In the genomic region with DNA sequence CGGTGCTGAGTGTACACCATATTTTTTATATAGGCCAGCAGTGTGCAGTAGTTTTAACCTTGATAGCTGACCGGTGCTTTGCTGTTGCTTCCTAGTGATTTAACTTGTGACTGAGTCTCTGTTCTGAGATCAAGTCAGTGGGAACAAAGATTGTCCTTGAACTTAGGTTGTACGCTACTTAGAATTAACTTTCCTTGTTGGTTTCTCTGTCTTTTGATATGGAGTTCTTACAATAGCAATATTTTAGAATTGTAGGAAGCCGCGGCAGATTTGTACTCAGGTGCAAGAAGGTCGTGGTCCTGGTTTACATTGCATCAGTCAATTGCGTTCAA, we compare ENCODE assay signal across 2 cellular contexts.
TF ChIP-seq lines count a peak whose summit lies in the region.

No MANE protein-coding gene starts in this region.

TF ChIP-seq in SK-N-SH, 30 proteins besides CTCF, POLR2A, EP300 and RAD21:
- TF ChIP-seq, protein P1, sequence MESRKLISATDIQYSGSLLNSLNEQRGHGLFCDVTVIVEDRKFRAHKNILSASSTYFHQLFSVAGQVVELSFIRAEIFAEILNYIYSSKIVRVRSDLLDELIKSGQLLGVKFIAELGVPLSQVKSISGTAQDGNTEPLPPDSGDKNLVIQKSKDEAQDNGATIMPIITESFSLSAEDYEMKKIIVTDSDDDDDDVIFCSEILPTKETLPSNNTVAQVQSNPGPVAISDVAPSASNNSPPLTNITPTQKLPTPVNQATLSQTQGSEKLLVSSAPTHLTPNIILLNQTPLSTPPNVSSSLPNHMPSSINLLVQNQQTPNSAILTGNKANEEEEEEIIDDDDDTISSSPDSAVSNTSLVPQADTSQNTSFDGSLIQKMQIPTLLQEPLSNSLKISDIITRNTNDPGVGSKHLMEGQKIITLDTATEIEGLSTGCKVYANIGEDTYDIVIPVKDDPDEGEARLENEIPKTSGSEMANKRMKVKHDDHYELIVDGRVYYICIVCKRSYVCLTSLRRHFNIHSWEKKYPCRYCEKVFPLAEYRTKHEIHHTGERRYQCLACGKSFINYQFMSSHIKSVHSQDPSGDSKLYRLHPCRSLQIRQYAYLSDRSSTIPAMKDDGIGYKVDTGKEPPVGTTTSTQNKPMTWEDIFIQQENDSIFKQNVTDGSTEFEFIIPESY (IDR thresholded peaks at IDR 0.05; ENCODE audit: borderline replicate concordance, low read depth), result no peak
- TF ChIP-seq GATA2 (CRISPR knock-in tag; IDR thresholded peaks at IDR 0.05), result no peak
- TF ChIP-seq MXI1 (IDR thresholded peaks at IDR 0.05; ENCODE audit: low read depth, low read length), result no peak

TF ChIP-seq in SK-N-SH treated with all-trans-retinoic acid at 6 μM for 48 hours, 23 proteins besides CTCF, POLR2A, EP300 and RAD21 (continued from another document):
- TF ChIP-seq, protein P2, sequence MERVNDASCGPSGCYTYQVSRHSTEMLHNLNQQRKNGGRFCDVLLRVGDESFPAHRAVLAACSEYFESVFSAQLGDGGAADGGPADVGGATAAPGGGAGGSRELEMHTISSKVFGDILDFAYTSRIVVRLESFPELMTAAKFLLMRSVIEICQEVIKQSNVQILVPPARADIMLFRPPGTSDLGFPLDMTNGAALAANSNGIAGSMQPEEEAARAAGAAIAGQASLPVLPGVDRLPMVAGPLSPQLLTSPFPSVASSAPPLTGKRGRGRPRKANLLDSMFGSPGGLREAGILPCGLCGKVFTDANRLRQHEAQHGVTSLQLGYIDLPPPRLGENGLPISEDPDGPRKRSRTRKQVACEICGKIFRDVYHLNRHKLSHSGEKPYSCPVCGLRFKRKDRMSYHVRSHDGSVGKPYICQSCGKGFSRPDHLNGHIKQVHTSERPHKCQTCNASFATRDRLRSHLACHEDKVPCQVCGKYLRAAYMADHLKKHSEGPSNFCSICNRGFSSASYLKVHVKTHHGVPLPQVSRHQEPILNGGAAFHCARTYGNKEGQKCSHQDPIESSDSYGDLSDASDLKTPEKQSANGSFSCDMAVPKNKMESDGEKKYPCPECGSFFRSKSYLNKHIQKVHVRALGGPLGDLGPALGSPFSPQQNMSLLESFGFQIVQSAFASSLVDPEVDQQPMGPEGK (CRISPR knock-in tag; IDR thresholded peaks at IDR 0.05; ENCODE audit: borderline replicate concordance), result no peak
